Comparison of ENCODE assay signal across 8 cellular contexts in the genomic region with DNA sequence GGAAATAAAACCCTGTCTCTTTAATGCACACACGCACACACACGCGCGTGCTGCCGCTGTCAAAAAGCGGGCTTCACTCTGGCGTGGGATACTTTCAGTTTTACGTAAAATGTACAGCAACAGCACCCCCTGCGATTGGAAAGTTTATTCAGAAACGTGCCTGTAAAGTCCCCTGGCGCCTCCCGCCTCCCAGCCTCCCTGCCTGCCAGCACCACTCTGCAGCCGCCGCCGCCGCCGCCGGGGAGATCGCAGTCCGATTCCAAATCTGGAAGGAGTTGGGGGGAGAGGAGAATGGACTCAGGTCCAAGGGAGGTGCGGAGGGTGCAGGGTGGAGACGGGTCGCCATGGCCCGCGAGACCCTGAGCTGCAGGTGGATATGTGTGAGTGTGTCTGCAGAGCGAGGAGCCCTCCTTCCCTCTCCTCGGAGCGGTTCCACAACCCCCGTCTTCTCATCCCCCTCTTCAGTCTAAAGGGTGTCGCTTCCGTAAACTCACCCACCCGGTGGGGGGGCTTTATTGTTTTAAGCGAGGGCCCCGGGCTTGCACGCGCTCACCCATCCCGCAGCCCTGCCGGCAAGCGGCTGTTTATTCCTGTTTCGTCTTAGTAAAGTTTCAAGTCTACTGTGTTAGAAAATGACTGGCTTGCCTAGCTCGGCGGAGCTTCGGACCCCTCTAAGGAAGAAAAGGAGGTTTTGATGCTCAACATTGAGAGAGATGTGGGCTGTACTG. TPM values are rescaled to one million over a fixed set of nuclear protein-coding genes. Genes with fewer than 3 reads are reported as not detected.
DNase-seq lines count a peak whose midpoint lies in the region; ATAC-seq, FAIRE-seq and TF ChIP-seq lines count a peak whose summit lies in the region.

No MANE protein-coding gene starts in this region.

- peak; percentile 24; the same call in 1 of the 2 replicates for TF ChIP-seq CTCF in LNCaP clone FGC (IDR thresholded peaks at IDR 0.05; ENCODE audit: control insufficient read depth, extremely low read depth, insufficient read depth)
- peak in 6 of 7 experiments; percentile 15 to 62 (median 54) for TF ChIP-seq CTCF in body of pancreas (IDR thresholded peaks at IDR 0.05)
- TF ChIP-seq CTCF in keratinocyte (optimal IDR thresholded peaks at IDR 0.05 in 1 of 3, IDR thresholded peaks at IDR 0.05 in 1 of 3, conservative IDR thresholded peaks at IDR 0.05 in 1 of 3; ENCODE audit: extremely low read depth in 1 of 3, insufficient read depth in 2 of 3, low read length in 3 of 3), result peak in 2 of 3 experiments; percentile 45 to 55

- H4K20me1 ChIP-seq in keratinocyte (ENCODE audit: control insufficient read depth, extremely low read depth, insufficient read depth, low read length), result no peaks in the 10 kb centered on the region

- ATAC-seq in body of pancreas, result peak; percentile 48

- DNase-seq in NCI-H146 (lab: John Stamatoyannopoulos, UW), result peak; percentile 37
- no peak for DNase-seq in NCI-H146 treated with DMSO at 0.1 percent for 48 hours (lab: John Stamatoyannopoulos, UW; ENCODE audit: unreplicated experiment)
- DNase-seq in H54 (ENCODE audit: insufficient read length, low spot score), result peak; percentile 30
- DNase-seq in LNCaP clone FGC (ENCODE audit: low read depth), result no peak
- peak; percentile 92 for DNase-seq in SW480 (ENCODE audit: low spot score)
- peak; percentile 76 to 86 (median 81) for DNase-seq in body of pancreas
- no peak for DNase-seq in keratinocyte (ENCODE audit: low read depth, low spot score)
- DNase-seq in stimulated activated CD4-positive, alpha-beta T cell treated with anti-CD3 and anti-CD28 coated beads, Interleukin-2, amount 100 ng/mL, for 24 hours, result peak; percentile 63 to 67

- TF ChIP-seq POLR2A in H54 (IDR thresholded peaks at IDR 0.05; ENCODE audit: low read depth, low read length) (no peak), body of pancreas (IDR thresholded peaks at IDR 0.05) (peak in 1 of 3 donors; percentile 1)

- dilution Hi-C loops in keratinocyte (cut with MboI; ENCODE audit: extremely low pct_ligation_motif_present, low sequenced_read_pairs), result no loop called here

- intact Hi-C loops in body of pancreas (cut with DNase I), result no loop called here

- H3K36me3 ChIP-seq in body of pancreas (replicated peaks in 1 of 2; ENCODE audit: insufficient read depth in 1 of 2, low read depth in 2 of 2) (no peaks in the 10 kb centered on the region), keratinocyte (ENCODE audit: control insufficient read depth in 2 of 2, extremely low read depth in 1 of 2, insufficient read depth in 2 of 2, low read length in 2 of 2) (no peaks in the 10 kb centered on the region)

- H3K9me1 ChIP-seq in keratinocyte (ENCODE audit: control insufficient read depth, extremely low read depth, insufficient read depth, low read length), result no peaks in the 10 kb centered on the region

- FAIRE-seq in H54 (lab: Jason Lieb, UNC), result no peak
- peak; percentile 26 for FAIRE-seq in keratinocyte (lab: Jason Lieb, UNC)

- H3K4me1 ChIP-seq in body of pancreas (peaks cover 27% of the 10 kb centered on the region), keratinocyte (ENCODE audit: control insufficient read depth, extremely low read depth, insufficient read depth, low read length) (peaks cover 17% of the 10 kb centered on the region)

- WGBS in body of pancreas, 2 donors, result 0 to 1% methylated on average over 25 to 43 of the region's 43 CpGs

- peak overlapping the region; percentile 86 for H2AFZ ChIP-seq in keratinocyte (ENCODE audit: control insufficient read depth, low read length)

- peak overlapping the region; percentile 47 for H3K4me3 ChIP-seq in LNCaP clone FGC (ENCODE audit: low read depth, low read length)
- H3K4me3 ChIP-seq in body of pancreas, result peak overlapping the region; percentile 46 to 80
- H3K4me3 ChIP-seq in keratinocyte (ENCODE audit: control insufficient read depth in 2 of 3, extremely low read depth in 1 of 3, insufficient read depth in 2 of 3, low read depth in 1 of 3, low read length in 3 of 3), result peak overlapping the region; percentile 53 to 94 (median 91)

- H3K27me3 ChIP-seq in body of pancreas, result no peaks in the 10 kb centered on the region
- peaks cover 14% of the 10 kb centered on the region for H3K27me3 ChIP-seq in keratinocyte (ENCODE audit: control insufficient read depth, extremely low read depth, insufficient read depth, low read length)

- peaks cover 17% of the 10 kb centered on the region for H3K79me2 ChIP-seq in keratinocyte (ENCODE audit: control insufficient read depth, insufficient read depth, low read length)

- H3K27ac ChIP-seq in body of pancreas, result peak overlapping the region; percentile 37 to 86 (median 85)
- H3K27ac ChIP-seq in keratinocyte (ENCODE audit: control insufficient read depth, insufficient read depth, low read length), result peak overlapping the region; percentile 29

- H3K4me2 ChIP-seq in keratinocyte (ENCODE audit: control insufficient read depth, extremely low read depth, insufficient read depth, low read depth, low read length), result peak overlapping the region; percentile 78

- H3K9me3 ChIP-seq in body of pancreas (no peaks in the 10 kb centered on the region), keratinocyte (ENCODE audit: control insufficient read depth, low read depth, low read length) (no peaks in the 10 kb centered on the region)

- peak overlapping the region; percentile 77 for H3K9ac ChIP-seq in keratinocyte (ENCODE audit: control insufficient read depth, extremely low read depth, insufficient read depth, low read length)

RNA-seq across cellular contexts. Expression of gene BCL11A, which starts 1.8 kb away (rescaled TPM):
- total RNA-seq in body of pancreas, result 10 to 100 TPM; 14.3 to 16.2 TPM
- 3.8 to 5.3 TPM (median 5.0 TPM) in 3 replicates for polyA plus RNA-seq in keratinocyte
- 6.4 TPM for polyA plus RNA-seq in keratinocyte (2011; ENCODE audit: low read depth)
- polyA plus RNA-seq in keratinocyte (2011; cell fraction: cytosol; rRNA removed), result 2.9 and 3.7 TPM in 2 replicates
- polyA plus RNA-seq in keratinocyte (2011; cell fraction: nucleus; rRNA removed), result 10.2 and 12.2 TPM in 2 replicates
- 4.8 and 12.4 TPM in 2 replicates for polyA plus RNA-seq in keratinocyte (2012; ENCODE audit: low replicate concordance)
- polyA minus RNA-seq in keratinocyte, result 9.7 to 17.6 TPM (median 12.8 TPM) in 3 replicates
- polyA minus RNA-seq in keratinocyte (2011; cell fraction: cytosol; rRNA and poly(A)+ RNA removed), result 4.2 TPM
- polyA minus RNA-seq in keratinocyte (2011; cell fraction: nucleus; rRNA and poly(A)+ RNA removed), result 10.6 and 20.9 TPM in 2 replicates

Comparison
In these comparisons a context has a peak if more than half of its experiments do, and no peak if none do; other contexts are left out.
1. DNase-seq: peak in NCI-H146 (single experiment), H54 (single experiment), SW480 (single experiment), body of pancreas (4 of 4) and stimulated activated CD4-positive, alpha-beta T cell treated with anti-CD3 and anti-CD28 coated beads, Interleukin-2, amount 100 ng/mL, for 24 hours (2 of 2); none in NCI-H146 treated with DMSO at 0.1 percent for 48 hours (single experiment), LNCaP clone FGC (single experiment) and keratinocyte (single experiment).
2. Peak in every context shown above with its lines, with median percentiles within 50 percentile points of each other: H3K4me3 ChIP-seq and CTCF ChIP-seq.